In genomic region chr16:82627811-82628339, GRCh38 we compare ENCODE assay signal across 8 cellular contexts. TPM values are rescaled to one million over a fixed set of nuclear protein-coding genes. Genes with fewer than 3 reads are reported as not detected.
A peak's percentile ranks its signal among the peaks of the same experiment; 100 is the strongest.
DNase-seq lines count a peak whose midpoint lies in the region; ATAC-seq and TF ChIP-seq lines count a peak whose summit lies in the region.

No MANE protein-coding gene starts in this region.

- H3K9me3 ChIP-seq in WERI-Rb-1 (ENCODE audit: severe bottlenecking) (no peaks in the 10 kb centered on the region), heart left ventricle (no peaks in the 10 kb centered on the region)

- TF ChIP-seq CTCF in WERI-Rb-1 (IDR thresholded peaks at IDR 0.05; ENCODE audit: low read depth, low read length) = no peak
- no peak for TF ChIP-seq CTCF in heart left ventricle (IDR thresholded peaks at IDR 0.05)
- no peak for TF ChIP-seq CTCF in progenitor cell of endocrine pancreas (IDR thresholded peaks at IDR 0.05; ENCODE audit: unreplicated experiment)

- H3K27me3 ChIP-seq in WERI-Rb-1 (ENCODE audit: insufficient read depth, low read depth, severe bottlenecking) = peaks cover 18% of the 10 kb centered on the region
- peaks cover 0 to 21% (median 0%) of the 10 kb centered on the region in 9 donors for H3K27me3 ChIP-seq in heart left ventricle

- DNase-seq in EL (peak; percentile 72), WERI-Rb-1 (no peak), heart left ventricle (peak; percentile 40 to 71 (median 51)), progenitor cell of endocrine pancreas (ENCODE audit: low spot score, unreplicated experiment) (peak; percentile 18), COLO829 (ENCODE audit: low spot score) (no peak), NCI-H446 treated with DMSO at 0.1 percent for 48 hours (lab: John Stamatoyannopoulos, UW) (no peak)
- no peak for DNase-seq in activated CD8-positive, alpha-beta memory T cell treated with anti-CD3 and anti-CD28 coated beads, Interleukin-2, amount 50 U/mL, for 4 hours

- H3K9me3 Mint-ChIP-seq in progenitor cell of endocrine pancreas (ENCODE audit: low read depth) = no peaks in the 10 kb centered on the region

- H3K27ac Mint-ChIP-seq in progenitor cell of endocrine pancreas = no peak overlapping the region

- H3K27me3 Mint-ChIP-seq in progenitor cell of endocrine pancreas = peaks cover 75% of the 10 kb centered on the region

- H3K4me1 Mint-ChIP-seq in progenitor cell of endocrine pancreas (ENCODE audit: low read depth) = peaks cover 3% of the 10 kb centered on the region

- H3K27ac ChIP-seq in WERI-Rb-1 (no peak overlapping the region), heart left ventricle (peak overlapping the region; percentile 71 to 96 (median 88))

- no peak overlapping the region for H3K4me3 Mint-ChIP-seq in progenitor cell of endocrine pancreas (ENCODE audit: low read depth)

- H3K4me1 ChIP-seq in heart left ventricle = peaks cover 21 to 63% (median 49%) of the 10 kb centered on the region in 12 donors

- no peaks in the 10 kb centered on the region for H3K36me3 ChIP-seq in WERI-Rb-1
- no peaks in the 10 kb centered on the region for H3K36me3 ChIP-seq in heart left ventricle

- H3K4me3 ChIP-seq in WERI-Rb-1 (ENCODE audit: low read depth, low read length) (peak overlapping the region; percentile 10), heart left ventricle (peak overlapping the region; percentile 59 to 91 (median 82))

- peak in 1 of 2 donors; percentile 22 for TF ChIP-seq POLR2A in heart left ventricle (IDR thresholded peaks at IDR 0.05)

- 0 to 2% (median 2%) methylated on average over 18 to 29 of the region's 29 CpGs for WGBS in heart left ventricle, 4 donors

- ATAC-seq in heart left ventricle (peak; percentile 42 to 67 (median 58)), HG03521 (IDR thresholded peaks at IDR 0.05; ENCODE audit: unreplicated experiment) (no peak)

- intact Hi-C loops in heart left ventricle (cut with DNase I) = loop anchor here in 4 of 10 donors (1.0 to 10.0 kb wide), 5 partner anchors 88 to 819 kb away; no protein-coding TSS in a partner anchor

- H3K36me3 Mint-ChIP-seq in progenitor cell of endocrine pancreas (ENCODE audit: insufficient read depth) = no peaks in the 10 kb centered on the region

RNA-seq across cellular contexts. Expression of gene CDH13, which starts 1.1 kb away (rescaled TPM):
- total RNA-seq in heart left ventricle (100 to 1,000 TPM; 101 to 172 (median 139) TPM), progenitor cell of endocrine pancreas (0.07 and 0.38 TPM in 2 replicates)
- 10 to 100 TPM; 15.0 to 99.4 TPM for polyA plus RNA-seq in heart left ventricle

Comparison
In these comparisons a context has a peak if more than half of its experiments do, and no peak if none do; other contexts are left out.
1. DNase-seq: peak in EL (single experiment), heart left ventricle (5 of 5) and progenitor cell of endocrine pancreas (single experiment); none in WERI-Rb-1 (single experiment), activated CD8-positive, alpha-beta memory T cell treated with anti-CD3 and anti-CD28 coated beads, Interleukin-2, amount 50 U/mL, for 4 hours (single experiment), COLO829 (single experiment) and NCI-H446 treated with DMSO at 0.1 percent for 48 hours (single experiment).
2. RNA of gene CDH13, which starts 1.1 kb away (total RNA-seq): 101 to 172 TPM in heart left ventricle; 0.07 to 0.38 TPM in progenitor cell of endocrine pancreas; every median in the first group is over 10 times any median in the second.